Comparison of ENCODE assay signal across 2 cellular contexts in genomic region chr1:53197301-53198205, GRCh38.
TF ChIP-seq lines count a peak whose summit lies in the region.

No MANE protein-coding gene starts in this region.

TF ChIP-seq in GM23338, 12 proteins besides CTCF, POLR2A, EP300 and RAD21:
- no peak for TF ChIP-seq CREB1 (CRISPR knock-in tag; IDR thresholded peaks at IDR 0.05; ENCODE audit: low read depth)
- no peak for TF ChIP-seq NANOG (IDR thresholded peaks at IDR 0.05; ENCODE audit: borderline replicate concordance)
- no peak for TF ChIP-seq ZNF114 (CRISPR knock-in tag; IDR thresholded peaks at IDR 0.05)
- TF ChIP-seq, protein P1, sequence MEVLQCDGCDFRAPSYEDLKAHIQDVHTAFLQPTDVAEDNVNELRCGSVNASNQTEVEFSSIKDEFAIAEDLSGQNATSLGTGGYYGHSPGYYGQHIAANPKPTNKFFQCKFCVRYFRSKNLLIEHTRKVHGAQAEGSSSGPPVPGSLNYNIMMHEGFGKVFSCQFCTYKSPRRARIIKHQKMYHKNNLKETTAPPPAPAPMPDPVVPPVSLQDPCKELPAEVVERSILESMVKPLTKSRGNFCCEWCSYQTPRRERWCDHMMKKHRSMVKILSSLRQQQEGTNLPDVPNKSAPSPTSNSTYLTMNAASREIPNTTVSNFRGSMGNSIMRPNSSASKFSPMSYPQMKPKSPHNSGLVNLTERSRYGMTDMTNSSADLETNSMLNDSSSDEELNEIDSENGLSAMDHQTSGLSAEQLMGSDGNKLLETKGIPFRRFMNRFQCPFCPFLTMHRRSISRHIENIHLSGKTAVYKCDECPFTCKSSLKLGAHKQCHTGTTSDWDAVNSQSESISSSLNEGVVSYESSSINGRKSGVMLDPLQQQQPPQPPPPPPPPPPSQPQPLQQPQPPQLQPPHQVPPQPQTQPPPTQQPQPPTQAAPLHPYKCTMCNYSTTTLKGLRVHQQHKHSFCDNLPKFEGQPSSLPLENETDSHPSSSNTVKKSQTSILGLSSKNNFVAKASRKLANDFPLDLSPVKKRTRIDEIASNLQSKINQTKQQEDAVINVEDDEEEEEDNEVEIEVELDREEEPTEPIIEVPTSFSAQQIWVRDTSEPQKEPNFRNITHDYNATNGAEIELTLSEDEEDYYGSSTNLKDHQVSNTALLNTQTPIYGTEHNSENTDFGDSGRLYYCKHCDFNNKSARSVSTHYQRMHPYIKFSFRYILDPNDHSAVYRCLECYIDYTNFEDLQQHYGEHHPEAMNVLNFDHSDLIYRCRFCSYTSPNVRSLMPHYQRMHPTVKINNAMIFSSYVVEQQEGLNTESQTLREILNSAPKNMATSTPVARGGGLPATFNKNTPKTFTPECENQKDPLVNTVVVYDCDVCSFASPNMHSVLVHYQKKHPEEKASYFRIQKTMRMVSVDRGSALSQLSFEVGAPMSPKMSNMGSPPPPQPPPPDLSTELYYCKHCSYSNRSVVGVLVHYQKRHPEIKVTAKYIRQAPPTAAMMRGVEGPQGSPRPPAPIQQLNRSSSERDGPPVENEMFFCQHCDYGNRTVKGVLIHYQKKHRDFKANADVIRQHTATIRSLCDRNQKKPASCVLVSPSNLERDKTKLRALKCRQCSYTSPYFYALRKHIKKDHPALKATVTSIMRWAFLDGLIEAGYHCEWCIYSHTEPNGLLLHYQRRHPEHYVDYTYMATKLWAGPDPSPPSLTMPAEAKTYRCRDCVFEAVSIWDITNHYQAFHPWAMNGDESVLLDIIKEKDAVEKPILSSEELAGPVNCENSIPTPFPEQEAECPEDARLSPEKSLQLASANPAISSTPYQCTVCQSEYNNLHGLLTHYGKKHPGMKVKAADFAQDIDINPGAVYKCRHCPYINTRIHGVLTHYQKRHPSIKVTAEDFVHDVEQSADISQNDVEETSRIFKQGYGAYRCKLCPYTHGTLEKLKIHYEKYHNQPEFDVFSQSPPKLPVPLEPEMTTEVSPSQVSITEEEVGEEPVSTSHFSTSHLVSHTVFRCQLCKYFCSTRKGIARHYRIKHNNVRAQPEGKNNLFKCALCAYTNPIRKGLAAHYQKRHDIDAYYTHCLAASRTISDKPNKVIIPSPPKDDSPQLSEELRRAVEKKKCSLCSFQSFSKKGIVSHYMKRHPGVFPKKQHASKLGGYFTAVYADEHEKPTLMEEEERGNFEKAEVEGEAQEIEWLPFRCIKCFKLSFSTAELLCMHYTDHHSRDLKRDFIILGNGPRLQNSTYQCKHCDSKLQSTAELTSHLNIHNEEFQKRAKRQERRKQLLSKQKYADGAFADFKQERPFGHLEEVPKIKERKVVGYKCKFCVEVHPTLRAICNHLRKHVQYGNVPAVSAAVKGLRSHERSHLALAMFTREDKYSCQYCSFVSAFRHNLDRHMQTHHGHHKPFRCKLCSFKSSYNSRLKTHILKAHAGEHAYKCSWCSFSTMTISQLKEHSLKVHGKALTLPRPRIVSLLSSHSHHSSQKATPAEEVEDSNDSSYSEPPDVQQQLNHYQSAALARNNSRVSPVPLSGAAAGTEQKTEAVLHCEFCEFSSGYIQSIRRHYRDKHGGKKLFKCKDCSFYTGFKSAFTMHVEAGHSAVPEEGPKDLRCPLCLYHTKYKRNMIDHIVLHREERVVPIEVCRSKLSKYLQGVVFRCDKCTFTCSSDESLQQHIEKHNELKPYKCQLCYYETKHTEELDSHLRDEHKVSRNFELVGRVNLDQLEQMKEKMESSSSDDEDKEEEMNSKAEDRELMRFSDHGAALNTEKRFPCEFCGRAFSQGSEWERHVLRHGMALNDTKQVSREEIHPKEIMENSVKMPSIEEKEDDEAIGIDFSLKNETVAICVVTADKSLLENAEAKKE (CRISPR knock-in tag; IDR thresholded peaks at IDR 0.05): no peak

TF ChIP-seq in endothelial cell of umbilical vein, 7 proteins besides CTCF, POLR2A, EP300 and RAD21:
- TF ChIP-seq JUN (IDR thresholded peaks at IDR 0.05; ENCODE audit: borderline replicate concordance, insufficient read depth, insufficient read length, low read depth) (no peak), FOS (IDR thresholded peaks at IDR 0.05; ENCODE audit: borderline replicate concordance, insufficient read depth, low read length) (no peak), MYC (IDR thresholded peaks at IDR 0.05; ENCODE audit: low read depth, low read length) (no peak), EZH2 (IDR thresholded peaks at IDR 0.05; ENCODE audit: borderline replicate concordance, low read depth, low read length, severe bottlenecking) (no peak), GATA2 (IDR thresholded peaks at IDR 0.05; ENCODE audit: insufficient read depth, insufficient read length, low read depth, low read length) (no peak), POLR2AphosphoS5 (IDR thresholded peaks at IDR 0.05; ENCODE audit: insufficient read depth, low read depth, low read length) (no peak)
- TF ChIP-seq, protein P2, sequence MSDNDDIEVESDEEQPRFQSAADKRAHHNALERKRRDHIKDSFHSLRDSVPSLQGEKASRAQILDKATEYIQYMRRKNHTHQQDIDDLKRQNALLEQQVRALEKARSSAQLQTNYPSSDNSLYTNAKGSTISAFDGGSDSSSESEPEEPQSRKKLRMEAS (IDR thresholded peaks at IDR 0.05; ENCODE audit: insufficient read depth, insufficient read length): no peak
